In genomic region chr6:156977527-156978291, GRCh38 we compare ENCODE assay signal across 8 cellular contexts.
DNase-seq lines count a peak whose midpoint lies in the region; ATAC-seq and TF ChIP-seq lines count a peak whose summit lies in the region.

No MANE protein-coding gene starts in this region.

- no peaks in the 10 kb centered on the region for H3K27me3 Mint-ChIP-seq in activated T-cell treated with anti-CD3 and anti-CD28 coated beads, Interleukin-2, amount 50 U/mL, for 72 hours (ENCODE audit: low read depth)
- no peaks in the 10 kb centered on the region for H3K27me3 Mint-ChIP-seq in activated CD8-positive, alpha-beta T cell treated with anti-CD3 and anti-CD28 coated beads for 36 hours

- in situ Hi-C loops in SK-MEL-5 (cut with HindIII; ENCODE audit: low pct_unique_long_range_greater_than_20kb, low sequenced_read_pairs) = no loop called here

- POLR2A ChIA-PET in activated CD8-positive, alpha-beta T cell treated with anti-CD3 and anti-CD28 coated beads for 36 hours (lab: Charles Lee) = no interaction called here

- CTCF ChIA-PET in activated CD8-positive, alpha-beta T cell treated with anti-CD3 and anti-CD28 coated beads for 36 hours (lab: Charles Lee) = interaction anchor here (1.2 kb wide), 1 partner anchor 56 kb away, joined by 3 read pairs; no protein-coding TSS in a partner anchor

- no peaks in the 10 kb centered on the region for H3K9me3 Mint-ChIP-seq in activated T-cell treated with anti-CD3 and anti-CD28 coated beads, Interleukin-2, amount 50 U/mL, for 72 hours
- H3K9me3 Mint-ChIP-seq in activated CD8-positive, alpha-beta T cell treated with anti-CD3 and anti-CD28 coated beads for 36 hours = no peaks in the 10 kb centered on the region

- H3K4me3 ChIP-seq in heart left ventricle = no peak overlapping the region
- no peak overlapping the region for H3K4me3 ChIP-seq in testis
- H3K4me3 ChIP-seq in foreskin fibroblast (ENCODE audit: low read depth in 1 of 2, low read length in 2 of 2) = no peak overlapping the region

- intact Hi-C loops in heart left ventricle (cut with DNase I) (no loop called here), testis (cut with DNase I; ENCODE audit: low total_unique reads) (no loop called here)
- intact Hi-C loops in activated CD8-positive, alpha-beta T cell treated with anti-CD3 and anti-CD28 coated beads for 36 hours (cut with micrococcal nuclease) = no loop called here

- TF ChIP-seq POLR2A in heart left ventricle (IDR thresholded peaks at IDR 0.05) (no peak), testis (IDR thresholded peaks at IDR 0.05) (no peak)

- H3K4me1 ChIP-seq in heart left ventricle = peaks cover 4 to 85% (median 60%) of the 10 kb centered on the region in 12 donors
- no peaks in the 10 kb centered on the region for H3K4me1 ChIP-seq in testis

- H3K9me3 ChIP-seq in heart left ventricle = no peaks in the 10 kb centered on the region
- no peaks in the 10 kb centered on the region for H3K9me3 ChIP-seq in testis

- ATAC-seq in activated T-cell treated with anti-CD3 and anti-CD28 coated beads, Interleukin-2, amount 50 U/mL, for 72 hours (replicated peaks in 1 of 2) = no peak
- ATAC-seq in heart left ventricle = peak; percentile 34 to 85 (median 77)
- ATAC-seq in activated CD8-positive, alpha-beta T cell treated with anti-CD3 and anti-CD28 coated beads for 36 hours = no peak

- TF ChIP-seq CTCF in heart left ventricle (IDR thresholded peaks at IDR 0.05) = no peak
- no peak for TF ChIP-seq CTCF in testis (IDR thresholded peaks at IDR 0.05)
- TF ChIP-seq CTCF in activated CD8-positive, alpha-beta T cell treated with anti-CD3 and anti-CD28 coated beads for 36 hours (IDR thresholded peaks at IDR 0.05) = no peak
- no peak for TF ChIP-seq CTCF in foreskin fibroblast (IDR thresholded peaks at IDR 0.05; ENCODE audit: low read depth, low read length)

- peaks cover 0 to 2% of the 10 kb centered on the region in 2 donors for H3K36me3 Mint-ChIP-seq in activated T-cell treated with anti-CD3 and anti-CD28 coated beads, Interleukin-2, amount 50 U/mL, for 72 hours (ENCODE audit: insufficient read depth in 2 of 2)
- peaks cover 5% of the 10 kb centered on the region for H3K36me3 Mint-ChIP-seq in activated CD8-positive, alpha-beta T cell treated with anti-CD3 and anti-CD28 coated beads for 36 hours (ENCODE audit: low read depth)

- 33 to 40% (median 35%) methylated on average over 8 of the region's 8 CpGs for WGBS in heart left ventricle, 4 donors
- 57 to 63% methylated on average over 7 to 8 of the region's 8 CpGs for WGBS in testis, 2 donors

- H3K36me3 ChIP-seq in heart left ventricle = no peaks in the 10 kb centered on the region
- H3K36me3 ChIP-seq in testis (ENCODE audit: low read depth, missing control alignments) = no peaks in the 10 kb centered on the region

- H3K27ac ChIP-seq in heart left ventricle (peak overlapping the region in 5 of 12 donors; percentile 10 to 30 (median 15)), testis (peak overlapping the region in 1 of 2 donors; percentile 23)

- H3K27ac Mint-ChIP-seq in activated T-cell treated with anti-CD3 and anti-CD28 coated beads, Interleukin-2, amount 50 U/mL, for 72 hours = no peak overlapping the region
- no peak overlapping the region for H3K27ac Mint-ChIP-seq in activated CD8-positive, alpha-beta T cell treated with anti-CD3 and anti-CD28 coated beads for 36 hours

- H3K27me3 ChIP-seq in heart left ventricle (no peaks in the 10 kb centered on the region), testis (no peaks in the 10 kb centered on the region)

- peak overlapping the region; percentile 47 to 59 for H3K4me3 Mint-ChIP-seq in activated T-cell treated with anti-CD3 and anti-CD28 coated beads, Interleukin-2, amount 50 U/mL, for 72 hours
- no peak overlapping the region for H3K4me3 Mint-ChIP-seq in activated CD8-positive, alpha-beta T cell treated with anti-CD3 and anti-CD28 coated beads for 36 hours

- DNase-seq in activated T-cell treated with anti-CD3 and anti-CD28 coated beads, Interleukin-2, amount 50 U/mL, for 72 hours = no peak
- no peak for DNase-seq in activated T-cell treated with anti-CD3 and anti-CD28 coated beads, Interleukin-2, amount 50 U/mL, for 48 hours
- peak; percentile 42 for DNase-seq in SK-MEL-5 (ENCODE audit: low read depth, low spot score)
- peak in 3 of 5 donors; percentile 43 to 50 (median 43) for DNase-seq in heart left ventricle
- peak; percentile 54 for DNase-seq in testis
- no peak for DNase-seq in activated CD8-positive, alpha-beta T cell treated with anti-CD3 and anti-CD28 coated beads for 36 hours
- no peak for DNase-seq in foreskin fibroblast
- DNase-seq in NCI-H774 (lab: John Stamatoyannopoulos, UW) = no peak

- H3K4me1 Mint-ChIP-seq in activated T-cell treated with anti-CD3 and anti-CD28 coated beads, Interleukin-2, amount 50 U/mL, for 72 hours (ENCODE audit: low read depth) = peaks cover 91% of the 10 kb centered on the region
- peaks cover 82% of the 10 kb centered on the region for H3K4me1 Mint-ChIP-seq in activated CD8-positive, alpha-beta T cell treated with anti-CD3 and anti-CD28 coated beads for 36 hours (ENCODE audit: low read depth)

Comparison
In these comparisons a context has a peak if more than half of its experiments do, and no peak if none do; other contexts are left out.
1. ATAC-seq: peak in heart left ventricle (4 of 4); none in activated T-cell treated with anti-CD3 and anti-CD28 coated beads, Interleukin-2, amount 50 U/mL, for 72 hours (0 of 2) and activated CD8-positive, alpha-beta T cell treated with anti-CD3 and anti-CD28 coated beads for 36 hours (single experiment).
2. DNase-seq: peak in SK-MEL-5 (single experiment), heart left ventricle (3 of 5) and testis (single experiment); none in activated T-cell treated with anti-CD3 and anti-CD28 coated beads, Interleukin-2, amount 50 U/mL, for 72 hours (0 of 2), activated T-cell treated with anti-CD3 and anti-CD28 coated beads, Interleukin-2, amount 50 U/mL, for 48 hours (0 of 2), activated CD8-positive, alpha-beta T cell treated with anti-CD3 and anti-CD28 coated beads for 36 hours (single experiment), foreskin fibroblast (0 of 2) and NCI-H774 (single experiment).